ENCODE assay signal across 21 cellular contexts in genomic region chr1:234593771-234594504, GRCh38.
"Had no signal": no experiment of that assay in that cellular context is flagged by ENCODE, and none has a peak within 500 bp of the region (broad histone marks: within the 10 kb centered on the region; RNA-seq: fewer than 3 reads in every experiment).

No MANE protein-coding gene starts in this region.

- H3K4me3 ChIP-seq: gastrocnemius medialis, left lung, lower lobe of right lung, right lobe of liver, upper lobe of right lung had no signal

- H3K9me3 ChIP-seq: gastrocnemius medialis, left lung, lower lobe of right lung, right lobe of liver, upper lobe of right lung had no signal

- ATAC-seq: gastrocnemius medialis; left lung; lower lobe of right lung; right lobe of liver; stimulated activated naive CD8-positive, alpha-beta T cell treated with anti-CD3 and anti-CD28 coated beads, Interleukin-15, Interleukin-2, amounts not matched to agents 100 U/mL and 50 U/mL, for 24 hours; T-cell; upper lobe of right lung had no signal

- H3K4me1 Mint-ChIP-seq: central memory CD8-positive, alpha-beta T cell had no signal

- H3K27ac ChIP-seq: epithelial cell of prostate, gastrocnemius medialis, left lung, lower lobe of right lung, right lobe of liver, upper lobe of right lung had no signal

- DNase-seq: activated CD4-positive, alpha-beta memory T cell treated with anti-CD3 and anti-CD28 coated beads, Interleukin-2, amount 10 ng/mL, durations not matched to agents 7 days and 5 days; activated CD4-positive, alpha-beta T cell treated with anti-CD3 and anti-CD28 coated beads for 4 hours; activated CD4-positive, CD25-positive, alpha-beta regulatory T cell; activated CD8-positive, alpha-beta memory T cell treated with anti-CD3 and anti-CD28 coated beads, Interleukin-2, amount 50 U/mL, for 48 hours; activated gamma-delta T cell; activated naive CD4-positive, alpha-beta T cell treated with anti-CD3 and anti-CD28 coated beads, Interleukin-2, amount 50 U/mL, for 16 hours; activated T-cell treated with anti-CD3 and anti-CD28 coated beads, Interleukin-2, amount 50 U/mL, for 24 hours; gastrocnemius medialis; glutamatergic neuron; left lung; lower lobe of right lung; mesenchymal stem cell; naive thymus-derived CD8-positive, alpha-beta T cell; stimulated activated CD4-positive, alpha-beta T cell treated with anti-CD3 and anti-CD28 coated beads, Interleukin-2, amount 100 ng/mL, for 48 hours; stimulated activated naive CD8-positive, alpha-beta T cell treated with anti-CD3 and anti-CD28 coated beads, Interleukin-15, Interleukin-2, amounts not matched to agents 100 U/mL and 50 U/mL, for 24 hours; T-cell; upper lobe of right lung had no signal

- H3K27me3 Mint-ChIP-seq: activated CD4-positive, alpha-beta memory T cell treated with anti-CD3 and anti-CD28 coated beads, Interleukin-2, amount 10 ng/mL, durations not matched to agents 7 days and 5 days; activated T-cell treated with anti-CD3 and anti-CD28 coated beads, Interleukin-2, amount 50 U/mL, for 24 hours; dendritic cell treated with granulocyte-macrophage colony-stimulating factor and Interleukin-4, amounts not matched to agents 40 ng/mL and 50 ng/mL, for 4 days had no signal

- H3K27me3 ChIP-seq: gastrocnemius medialis, left lung, right lobe of liver, upper lobe of right lung had no signal

- H3K27ac Mint-ChIP-seq: activated CD4-positive, alpha-beta memory T cell treated with anti-CD3 and anti-CD28 coated beads, Interleukin-2, amount 10 ng/mL, durations not matched to agents 7 days and 5 days; activated T-cell treated with anti-CD3 and anti-CD28 coated beads, Interleukin-2, amount 50 U/mL, for 24 hours; dendritic cell treated with granulocyte-macrophage colony-stimulating factor and Interleukin-4, amounts not matched to agents 40 ng/mL and 50 ng/mL, for 4 days had no signal

- H3K9me3 Mint-ChIP-seq: activated CD4-positive, alpha-beta memory T cell treated with anti-CD3 and anti-CD28 coated beads, Interleukin-2, amount 10 ng/mL, durations not matched to agents 7 days and 5 days; activated T-cell treated with anti-CD3 and anti-CD28 coated beads, Interleukin-2, amount 50 U/mL, for 24 hours; central memory CD8-positive, alpha-beta T cell; naive thymus-derived CD8-positive, alpha-beta T cell; T-cell had no signal

- H3K36me3 ChIP-seq: gastrocnemius medialis, left lung, lower lobe of right lung, right lobe of liver, upper lobe of right lung had no signal

- H3K4me3 Mint-ChIP-seq: activated CD4-positive, alpha-beta memory T cell treated with anti-CD3 and anti-CD28 coated beads, Interleukin-2, amount 10 ng/mL, durations not matched to agents 7 days and 5 days; activated T-cell treated with anti-CD3 and anti-CD28 coated beads, Interleukin-2, amount 50 U/mL, for 24 hours; central memory CD8-positive, alpha-beta T cell; dendritic cell treated with granulocyte-macrophage colony-stimulating factor and Interleukin-4, amounts not matched to agents 40 ng/mL and 50 ng/mL, for 4 days; naive thymus-derived CD8-positive, alpha-beta T cell; T-cell had no signal

- H3K36me3 Mint-ChIP-seq: naive thymus-derived CD8-positive, alpha-beta T cell; T-cell had no signal
